Comparison of ENCODE assay signal across 1 cellular context in the genomic region with DNA sequence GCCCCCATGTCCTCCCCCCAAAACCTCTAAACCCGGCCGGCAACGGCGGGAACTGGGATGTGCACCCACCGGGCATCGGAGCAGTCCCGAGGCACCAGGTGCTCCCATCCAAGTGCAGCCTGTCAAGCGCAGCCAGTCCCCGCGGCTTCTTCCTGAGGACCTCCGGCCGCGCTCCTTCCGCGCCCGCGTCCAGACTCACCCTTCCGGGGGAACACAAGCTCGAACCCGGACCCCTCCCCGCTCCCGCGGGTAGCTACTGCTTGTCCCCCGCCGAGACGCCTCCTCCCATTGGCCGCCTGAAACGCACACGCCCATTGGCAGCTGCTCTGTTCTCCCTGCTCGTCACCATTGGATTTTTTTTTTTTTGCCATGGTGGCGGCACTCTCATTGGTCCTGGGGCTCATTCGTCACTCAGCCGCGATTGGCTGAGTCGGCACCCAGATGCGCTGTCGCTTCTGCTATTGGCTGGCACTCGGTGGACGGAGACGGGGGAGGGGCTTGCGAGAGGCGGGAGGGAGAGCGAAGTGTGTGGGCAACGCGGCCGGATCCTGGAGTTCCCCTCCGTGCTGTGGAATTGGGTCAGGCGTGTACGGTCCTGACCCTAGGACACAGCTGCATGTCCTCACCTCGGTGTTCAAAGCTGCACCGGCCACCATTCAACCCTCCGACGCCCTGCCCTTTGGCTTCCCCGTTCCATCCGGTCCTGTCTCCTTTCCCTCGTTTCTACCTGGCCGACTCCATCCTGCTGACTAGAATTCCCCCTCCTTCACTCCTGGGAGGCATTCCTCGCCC.
TF ChIP-seq lines count a peak whose summit lies in the region.

TYK2 (minus strand) TSS at position 262 of the 792 bp plus-strand sequence. CDS start 2,166 bp downstream, outside the sequence.

TF ChIP-seq in K562, 482 proteins besides CTCF, POLR2A, EP300 and RAD21 (continued from another document and continues in another):
- TF ChIP-seq, protein P1, sequence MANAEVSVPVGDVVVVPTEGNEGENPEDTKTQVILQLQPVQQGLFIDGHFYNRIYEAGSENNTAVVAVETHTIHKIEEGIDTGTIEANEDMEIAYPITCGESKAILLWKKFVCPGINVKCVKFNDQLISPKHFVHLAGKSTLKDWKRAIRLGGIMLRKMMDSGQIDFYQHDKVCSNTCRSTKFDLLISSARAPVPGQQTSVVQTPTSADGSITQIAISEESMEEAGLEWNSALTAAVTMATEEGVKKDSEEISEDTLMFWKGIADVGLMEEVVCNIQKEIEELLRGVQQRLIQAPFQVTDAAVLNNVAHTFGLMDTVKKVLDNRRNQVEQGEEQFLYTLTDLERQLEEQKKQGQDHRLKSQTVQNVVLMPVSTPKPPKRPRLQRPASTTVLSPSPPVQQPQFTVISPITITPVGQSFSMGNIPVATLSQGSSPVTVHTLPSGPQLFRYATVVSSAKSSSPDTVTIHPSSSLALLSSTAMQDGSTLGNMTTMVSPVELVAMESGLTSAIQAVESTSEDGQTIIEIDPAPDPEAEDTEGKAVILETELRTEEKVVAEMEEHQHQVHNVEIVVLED (CRISPR knock-in tag; IDR thresholded peaks at IDR 0.05), result no peak
- TF ChIP-seq NR2F6 (CRISPR knock-in tag; IDR thresholded peaks at IDR 0.05) (no peak), CHD4 (IDR thresholded peaks at IDR 0.05; ENCODE audit: insufficient read depth, insufficient replicate concordance, low read depth, low read length, poor library complexity, severe bottlenecking) (no peak), SP2 (IDR thresholded peaks at IDR 0.05; ENCODE audit: extremely low read depth, low read depth, low read length, poor library complexity, severe bottlenecking) (peak; percentile 69), ZBTB1 (CRISPR knock-in tag; IDR thresholded peaks at IDR 0.05; ENCODE audit: borderline replicate concordance, low read depth) (no peak), E2F5 (CRISPR knock-in tag; IDR thresholded peaks at IDR 0.05) (no peak), POLR3G (IDR thresholded peaks at IDR 0.05; ENCODE audit: extremely low read depth, insufficient read length, insufficient replicate concordance) (no peak), ZNF512 (tag; IDR thresholded peaks at IDR 0.05) (no peak), NEUROD1 (IDR thresholded peaks at IDR 0.05; ENCODE audit: borderline replicate concordance, low read depth, low read length, partially characterized antibody) (peak; percentile 98), RNF219 (CRISPR knock-in tag; IDR thresholded peaks at IDR 0.05) (no peak), ETV5 (CRISPR knock-in tag; IDR thresholded peaks at IDR 0.05; ENCODE audit: low read depth) (peak; percentile 74), ZKSCAN3 (CRISPR knock-in tag; IDR thresholded peaks at IDR 0.05) (no peak), STAG1 (CRISPR knock-in tag; IDR thresholded peaks at IDR 0.05; ENCODE audit: borderline replicate concordance) (no peak), CTBP1 (IDR thresholded peaks at IDR 0.05; ENCODE audit: borderline replicate concordance) (peak; percentile 34), TFAP4 (CRISPR knock-in tag; IDR thresholded peaks at IDR 0.05; ENCODE audit: borderline replicate concordance) (peak; percentile 83), MTA2 (IDR thresholded peaks at IDR 0.05; ENCODE audit: low read depth) (no peak), TCF7L2 (IDR thresholded peaks at IDR 0.05; ENCODE audit: low read depth, low read length) (no peak), DNMT1 (IDR thresholded peaks at IDR 0.05) (no peak), NR1H2 (CRISPR knock-in tag; IDR thresholded peaks at IDR 0.05) (no peak), PRDM10 (IDR thresholded peaks at IDR 0.05; ENCODE audit: partially characterized antibody) (peak; percentile 97), ZBTB9 (CRISPR knock-in tag; IDR thresholded peaks at IDR 0.05) (no peak), PHB (CRISPR knock-in tag; IDR thresholded peaks at IDR 0.05) (0 out of 2 replicates have a peak, but pooled peaks have one; percentile 12), SREBF2 (CRISPR knock-in tag; IDR thresholded peaks at IDR 0.05) (no peak), ZNF707 (CRISPR knock-in tag; conservative IDR thresholded peaks at IDR 0.05) (no peak)
- TF ChIP-seq, protein P2, sequence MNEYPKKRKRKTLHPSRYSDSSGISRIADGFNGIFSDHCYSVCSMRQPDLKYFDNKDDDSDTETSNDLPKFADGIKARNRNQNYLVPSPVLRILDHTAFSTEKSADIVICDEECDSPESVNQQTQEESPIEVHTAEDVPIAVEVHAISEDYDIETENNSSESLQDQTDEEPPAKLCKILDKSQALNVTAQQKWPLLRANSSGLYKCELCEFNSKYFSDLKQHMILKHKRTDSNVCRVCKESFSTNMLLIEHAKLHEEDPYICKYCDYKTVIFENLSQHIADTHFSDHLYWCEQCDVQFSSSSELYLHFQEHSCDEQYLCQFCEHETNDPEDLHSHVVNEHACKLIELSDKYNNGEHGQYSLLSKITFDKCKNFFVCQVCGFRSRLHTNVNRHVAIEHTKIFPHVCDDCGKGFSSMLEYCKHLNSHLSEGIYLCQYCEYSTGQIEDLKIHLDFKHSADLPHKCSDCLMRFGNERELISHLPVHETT (CRISPR knock-in tag; conservative IDR thresholded peaks at IDR 0.05 in 1 of 2, IDR thresholded peaks at IDR 0.05 in 1 of 2), result 0 out of 4 replicates have a peak, but pooled peaks of 1 of the 2 experiments have one; percentile 54
- TF ChIP-seq, protein P3, sequence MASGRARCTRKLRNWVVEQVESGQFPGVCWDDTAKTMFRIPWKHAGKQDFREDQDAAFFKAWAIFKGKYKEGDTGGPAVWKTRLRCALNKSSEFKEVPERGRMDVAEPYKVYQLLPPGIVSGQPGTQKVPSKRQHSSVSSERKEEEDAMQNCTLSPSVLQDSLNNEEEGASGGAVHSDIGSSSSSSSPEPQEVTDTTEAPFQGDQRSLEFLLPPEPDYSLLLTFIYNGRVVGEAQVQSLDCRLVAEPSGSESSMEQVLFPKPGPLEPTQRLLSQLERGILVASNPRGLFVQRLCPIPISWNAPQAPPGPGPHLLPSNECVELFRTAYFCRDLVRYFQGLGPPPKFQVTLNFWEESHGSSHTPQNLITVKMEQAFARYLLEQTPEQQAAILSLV (tag; IDR thresholded peaks at IDR 0.05), result no peak
- TF ChIP-seq, protein P4, sequence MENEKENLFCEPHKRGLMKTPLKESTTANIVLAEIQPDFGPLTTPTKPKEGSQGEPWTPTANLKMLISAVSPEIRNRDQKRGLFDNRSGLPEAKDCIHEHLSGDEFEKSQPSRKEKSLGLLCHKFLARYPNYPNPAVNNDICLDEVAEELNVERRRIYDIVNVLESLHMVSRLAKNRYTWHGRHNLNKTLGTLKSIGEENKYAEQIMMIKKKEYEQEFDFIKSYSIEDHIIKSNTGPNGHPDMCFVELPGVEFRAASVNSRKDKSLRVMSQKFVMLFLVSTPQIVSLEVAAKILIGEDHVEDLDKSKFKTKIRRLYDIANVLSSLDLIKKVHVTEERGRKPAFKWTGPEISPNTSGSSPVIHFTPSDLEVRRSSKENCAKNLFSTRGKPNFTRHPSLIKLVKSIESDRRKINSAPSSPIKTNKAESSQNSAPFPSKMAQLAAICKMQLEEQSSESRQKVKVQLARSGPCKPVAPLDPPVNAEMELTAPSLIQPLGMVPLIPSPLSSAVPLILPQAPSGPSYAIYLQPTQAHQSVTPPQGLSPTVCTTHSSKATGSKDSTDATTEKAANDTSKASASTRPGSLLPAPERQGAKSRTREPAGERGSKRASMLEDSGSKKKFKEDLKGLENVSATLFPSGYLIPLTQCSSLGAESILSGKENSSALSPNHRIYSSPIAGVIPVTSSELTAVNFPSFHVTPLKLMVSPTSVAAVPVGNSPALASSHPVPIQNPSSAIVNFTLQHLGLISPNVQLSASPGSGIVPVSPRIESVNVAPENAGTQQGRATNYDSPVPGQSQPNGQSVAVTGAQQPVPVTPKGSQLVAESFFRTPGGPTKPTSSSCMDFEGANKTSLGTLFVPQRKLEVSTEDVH (IDR thresholded peaks at IDR 0.05; ENCODE audit: low read depth, partially characterized antibody), result peak; percentile 88
- TF ChIP-seq, protein P5, sequence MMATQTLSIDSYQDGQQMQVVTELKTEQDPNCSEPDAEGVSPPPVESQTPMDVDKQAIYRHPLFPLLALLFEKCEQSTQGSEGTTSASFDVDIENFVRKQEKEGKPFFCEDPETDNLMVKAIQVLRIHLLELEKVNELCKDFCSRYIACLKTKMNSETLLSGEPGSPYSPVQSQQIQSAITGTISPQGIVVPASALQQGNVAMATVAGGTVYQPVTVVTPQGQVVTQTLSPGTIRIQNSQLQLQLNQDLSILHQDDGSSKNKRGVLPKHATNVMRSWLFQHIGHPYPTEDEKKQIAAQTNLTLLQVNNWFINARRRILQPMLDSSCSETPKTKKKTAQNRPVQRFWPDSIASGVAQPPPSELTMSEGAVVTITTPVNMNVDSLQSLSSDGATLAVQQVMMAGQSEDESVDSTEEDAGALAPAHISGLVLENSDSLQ (IDR thresholded peaks at IDR 0.05), result peak; percentile 92
- TF ChIP-seq, protein P6, sequence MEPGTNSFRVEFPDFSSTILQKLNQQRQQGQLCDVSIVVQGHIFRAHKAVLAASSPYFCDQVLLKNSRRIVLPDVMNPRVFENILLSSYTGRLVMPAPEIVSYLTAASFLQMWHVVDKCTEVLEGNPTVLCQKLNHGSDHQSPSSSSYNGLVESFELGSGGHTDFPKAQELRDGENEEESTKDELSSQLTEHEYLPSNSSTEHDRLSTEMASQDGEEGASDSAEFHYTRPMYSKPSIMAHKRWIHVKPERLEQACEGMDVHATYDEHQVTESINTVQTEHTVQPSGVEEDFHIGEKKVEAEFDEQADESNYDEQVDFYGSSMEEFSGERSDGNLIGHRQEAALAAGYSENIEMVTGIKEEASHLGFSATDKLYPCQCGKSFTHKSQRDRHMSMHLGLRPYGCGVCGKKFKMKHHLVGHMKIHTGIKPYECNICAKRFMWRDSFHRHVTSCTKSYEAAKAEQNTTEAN (CRISPR knock-in tag; IDR thresholded peaks at IDR 0.05), result no peak
